ENCODE assay signal across 16 cellular contexts in genomic region chr17:65756760-65757159, GRCh38.
DNase-seq lines count a peak whose midpoint lies in the region; ATAC-seq, FAIRE-seq and TF ChIP-seq lines count a peak whose summit lies in the region.
"Had no signal": no experiment of that assay in that cellular context is flagged by ENCODE, and none has a peak within 500 bp of the region (broad histone marks: within the 10 kb centered on the region; RNA-seq: fewer than 3 reads in every experiment).

No MANE protein-coding gene starts in this region.

- H3K79me1 ChIP-seq in mesendoderm (ENCODE audit: low read length), result no peaks in the 10 kb centered on the region

- POLR2A ChIA-PET in HEK293 (lab: Yijun Ruan, JAX), result no interaction called here

- no peak overlapping the region for H4K5ac ChIP-seq in mesendoderm (ENCODE audit: low read length)

- H3K9ac ChIP-seq in mesendoderm (ENCODE audit: low read length), result no peak overlapping the region

- H3K36me3 ChIP-seq in HEK293 (ENCODE audit: control insufficient read depth in 2 of 2, insufficient read depth in 1 of 2, low read length in 2 of 2) (no peaks in the 10 kb centered on the region), bronchial epithelial cell (ENCODE audit: control insufficient read depth, insufficient read depth, low read length) (no peaks in the 10 kb centered on the region), mesendoderm (ENCODE audit: control insufficient read depth, insufficient read depth, low read length) (no peaks in the 10 kb centered on the region), H7 (replicated peaks; ENCODE audit: control insufficient read depth, insufficient read depth, low read length) (no peaks in the 10 kb centered on the region)
- H3K36me3 ChIP-seq: BE2C had no signal

- H2BK15ac ChIP-seq in mesendoderm (replicated peaks; ENCODE audit: low read depth), result no peak overlapping the region

- H3K27me3 ChIP-seq in bronchial epithelial cell (ENCODE audit: control insufficient read depth, insufficient read depth, low read length) (peaks cover 2% of the 10 kb centered on the region), mesendoderm (ENCODE audit: insufficient read depth, low read length, poor library complexity) (no peaks in the 10 kb centered on the region), H7 (ENCODE audit: control insufficient read depth, insufficient read depth, low read length) (no peaks in the 10 kb centered on the region)
- H3K27me3 ChIP-seq: BE2C had no signal

- H3K23ac ChIP-seq in mesendoderm (ENCODE audit: low read length), result no peak overlapping the region

- H4K8ac ChIP-seq in mesendoderm (ENCODE audit: low read depth, low read length), result no peak overlapping the region

- H2AK5ac ChIP-seq in mesendoderm (ENCODE audit: low read length), result no peak overlapping the region

- FAIRE-seq in bronchial epithelial cell (lab: Jason Lieb, UNC) (peak; percentile 40), GM12892 (lab: Jason Lieb, UNC) (no peak)
- FAIRE-seq: H1 had no signal

- H3K4me3 ChIP-seq in HEK293 (ENCODE audit: low read depth, low read length), result no peak overlapping the region
- no peak overlapping the region for H3K4me3 ChIP-seq in bronchial epithelial cell (ENCODE audit: low read depth, low read length)
- H3K4me3 ChIP-seq in mesendoderm (ENCODE audit: low read length), result no peak overlapping the region
- no peak overlapping the region for H3K4me3 ChIP-seq in H7 (ENCODE audit: insufficient read depth, low read depth, low read length)

- no peak for TF ChIP-seq CTCF in HEK293 (tag by site-specific recombination; IDR thresholded peaks at IDR 0.05)
- TF ChIP-seq CTCF in bronchial epithelial cell (IDR thresholded peaks at IDR 0.05; ENCODE audit: insufficient read depth, low read length, severe bottlenecking), result no peak

- no peak for ATAC-seq in HG03139 (IDR thresholded peaks at IDR 0.05; ENCODE audit: unreplicated experiment)
- ATAC-seq: HCT116 had no signal

- H3K9me3 ChIP-seq in HEK293 (ENCODE audit: control insufficient read depth, insufficient read depth, low read depth, low read length), result no peaks in the 10 kb centered on the region
- H3K9me3 ChIP-seq: BE2C had no signal

- H3K18ac ChIP-seq in mesendoderm (ENCODE audit: low read length), result no peak overlapping the region

- no peaks in the 10 kb centered on the region for H3K79me2 ChIP-seq in mesendoderm (ENCODE audit: control insufficient read depth, insufficient read depth, low read length)

- H3K56ac ChIP-seq in mesendoderm (ENCODE audit: low read length), result no peak overlapping the region

- TF ChIP-seq POLR2A in GM12892 (IDR thresholded peaks at IDR 0.05; ENCODE audit: low read depth, low read length), result no peak

- H2BK5ac ChIP-seq in mesendoderm (ENCODE audit: low read length), result no peak overlapping the region

- H3K4me1 ChIP-seq in HEK293 (ENCODE audit: control insufficient read depth, insufficient read depth, low read length), result no peaks in the 10 kb centered on the region
- H3K4me1 ChIP-seq in mesendoderm (ENCODE audit: control insufficient read depth, low read depth, low read length), result no peaks in the 10 kb centered on the region
- H3K4me1 ChIP-seq: BE2C had no signal

- H2BK120ac ChIP-seq in mesendoderm (ENCODE audit: low read depth, low read length), result no peak overlapping the region

- CTCF ChIA-PET in HEK293 (lab: Yijun Ruan, JAX), result interaction anchor here (0.6 to 1.3 kb wide), 3 partner anchors 41 to 463 kb away, joined by 3 to 4 read pairs (median 3); no protein-coding TSS in a partner anchor

- peak; percentile 17 for DNase-seq in EH (ENCODE audit: low read depth)
- DNase-seq in bronchial epithelial cell (ENCODE audit: low read depth), result no peak
- peak; percentile 4 for DNase-seq in mesendoderm
- no peak for DNase-seq in H7
- DNase-seq in GM12892 (ENCODE audit: insufficient read length), result no peak
- DNase-seq: BE2C; CD4-positive, alpha-beta memory T cell; DMS79; GDM1; IMR-90; KBM-7 had no signal

- H3K4ac ChIP-seq in mesendoderm (ENCODE audit: low read depth, low read length), result no peak overlapping the region

- no peak overlapping the region for H3K4me2 ChIP-seq in mesendoderm (ENCODE audit: low read length)

- H3K27ac ChIP-seq in HEK293 (ENCODE audit: extremely low read depth, low read depth, low read length), result no peak overlapping the region
- H3K27ac ChIP-seq in mesendoderm (ENCODE audit: low read depth, low read length), result no peak overlapping the region
- H3K27ac ChIP-seq: C4-2B had no signal

TF ChIP-seq in HEK293, 187 proteins besides CTCF, POLR2A, EP300 and RAD21:
- TF ChIP-seq WT1 (tag by site-specific recombination; IDR thresholded peaks at IDR 0.05) (peak; percentile 32; the same call in 1 of the 2 replicates), ZNF398 (tag by site-specific recombination; IDR thresholded peaks at IDR 0.05) (peak; percentile 31; the same call in 1 of the 2 replicates), PRDM6 (tag by site-specific recombination; IDR thresholded peaks at IDR 0.05) (no peak), ZBTB49 (tag by site-specific recombination; IDR thresholded peaks at IDR 0.05; ENCODE audit: low read depth) (no peak), KLF17 (tag by site-specific recombination; IDR thresholded peaks at IDR 0.05) (peak; percentile 60; the same call in 1 of the 2 replicates)
TF ChIP-seq in HEK293: peak in this region for 3.

Comparison
In these comparisons a context has a peak if more than half of its experiments do, and no peak if none do; other contexts are left out.
1. DNase-seq: peak in EH (single experiment) and mesendoderm (single experiment); none in bronchial epithelial cell (single experiment), H7 (single experiment) and GM12892 (single experiment).